In genomic region chr6:47179286-47179685, GRCh38 we compare ENCODE assay signal across 15 cellular contexts.
A peak's percentile ranks its signal among the peaks of the same experiment; 100 is the strongest.
DNase-seq lines count a peak whose midpoint lies in the region; ATAC-seq and TF ChIP-seq lines count a peak whose summit lies in the region.
"Had no signal": no experiment of that assay in that cellular context is flagged by ENCODE, and none has a peak within 500 bp of the region (broad histone marks: within the 10 kb centered on the region; RNA-seq: fewer than 3 reads in every experiment).

No MANE protein-coding gene starts in this region.

- no peak overlapping the region for H3K4me3 Mint-ChIP-seq in chondrocyte (ENCODE audit: unreplicated experiment)
- H3K4me3 Mint-ChIP-seq: HFFc6 had no signal

- no peaks in the 10 kb centered on the region for H3K36me3 ChIP-seq in SJCRH30
- H3K36me3 ChIP-seq: BLaER1 had no signal

- H3K36me3 Mint-ChIP-seq in chondrocyte (ENCODE audit: low read depth) = no peaks in the 10 kb centered on the region

- H3K4me1 ChIP-seq in SJCRH30 = peaks cover 22% of the 10 kb centered on the region
- H3K4me1 ChIP-seq: BLaER1 had no signal

- H3K4me3 ChIP-seq in SJCRH30 (no peak overlapping the region), fibroblast of villous mesenchyme (ENCODE audit: low read depth, low read length) (no peak overlapping the region), skeletal muscle cell (ENCODE audit: low read depth, low read length) (no peak overlapping the region)
- H3K4me3 ChIP-seq: BLaER1 had no signal

- no peak overlapping the region for H3K27ac Mint-ChIP-seq in chondrocyte (ENCODE audit: unreplicated experiment)
- H3K27ac Mint-ChIP-seq: HFFc6 had no signal

- H3K27ac ChIP-seq in SJCRH30 = peak overlapping the region; percentile 50
- H3K27ac ChIP-seq: BLaER1, HL-60 had no signal

- no peak for ATAC-seq in HG03095 (IDR thresholded peaks at IDR 0.05; ENCODE audit: unreplicated experiment)

- no peaks in the 10 kb centered on the region for H3K9me3 ChIP-seq in SJCRH30 (replicated peaks)
- H3K9me3 ChIP-seq: BLaER1 had no signal

- peak; percentile 81 for DNase-seq in HT1080 (ENCODE audit: low read depth)
- peak; percentile 70 to 82 for DNase-seq in SJCRH30
- DNase-seq in fibroblast of villous mesenchyme (ENCODE audit: low read depth) = peak; percentile 50
- DNase-seq in skeletal muscle cell (ENCODE audit: low read depth) = peak; percentile 23
- DNase-seq in chondrocyte (ENCODE audit: low spot score) = no peak
- DNase-seq in effector CD4-positive, alpha-beta T cell = no peak
- no peak for DNase-seq in inferior parietal cortex (ENCODE audit: extremely low spot score)
- DNase-seq: AML-193, Calu3, DMS 273 treated with DMSO at 0.1 percent for 48 hours, HCEC 1CT, HFFc6 had no signal

- peaks cover 3% of the 10 kb centered on the region for H3K9me3 Mint-ChIP-seq in chondrocyte (ENCODE audit: low read depth)
- H3K9me3 Mint-ChIP-seq: HFFc6 had no signal

- H3K27me3 ChIP-seq in SJCRH30 = no peaks in the 10 kb centered on the region
- H3K27me3 ChIP-seq: BLaER1 had no signal

- no peaks in the 10 kb centered on the region for H3K4me1 Mint-ChIP-seq in chondrocyte (ENCODE audit: low read depth)

- TF ChIP-seq CTCF in fibroblast of villous mesenchyme (IDR thresholded peaks at IDR 0.05; ENCODE audit: insufficient read depth, low read depth, low read length) = no peak
- TF ChIP-seq CTCF in chondrocyte (IDR thresholded peaks at IDR 0.05) = no peak

- no peaks in the 10 kb centered on the region for H3K27me3 Mint-ChIP-seq in chondrocyte (ENCODE audit: low read depth)

Comparison
In these comparisons a context has a peak if more than half of its experiments do, and no peak if none do; other contexts are left out.
1. DNase-seq: peak in HT1080 (single experiment), SJCRH30 (2 of 2), fibroblast of villous mesenchyme (single experiment) and skeletal muscle cell (single experiment); none in chondrocyte (single experiment), effector CD4-positive, alpha-beta T cell (single experiment) and inferior parietal cortex (single experiment).